ENCODE assay signal across 5 cellular contexts in genomic region chr1:30766948-30767347, GRCh38. TPM values are rescaled to one million over a fixed set of nuclear protein-coding genes. Genes with fewer than 3 reads are reported as not detected.
"Had no signal": no experiment of that assay in that cellular context is flagged by ENCODE, and none has a peak within 500 bp of the region (broad histone marks: within the 10 kb centered on the region; RNA-seq: fewer than 3 reads in every experiment).

No MANE protein-coding gene starts in this region.

RNA-seq across cellular contexts. Expression of gene LAPTM5, which starts 9.4 kb away (rescaled TPM):
- total RNA-seq: chondrocyte had no signal

RNA-seq across cellular contexts. Expression of gene MATN1, which starts 43.6 kb away (rescaled TPM):
- total RNA-seq: activated CD4-positive, alpha-beta memory T cell treated with anti-CD3 and anti-CD28 coated beads, Interleukin-2, amount 10 ng/mL, durations not matched to agents 7 days and 5 days; activated CD4-positive, alpha-beta T cell treated with anti-CD3 and anti-CD28 coated beads, Interleukin-2, amount 10 ng/mL, durations not matched to agents 7 days and 5 days; bronchial epithelial cell; T-helper 1 cell treated with Interleukin-12 subunit alpha and Interleukin-12 subunit beta and Interleukin-4 antibody, amounts not matched to agents 30 ng/mL and 1 ng/mL, for 36 hours had no signal
